In genomic region chr7:24715661-24716479, GRCh38 we compare ENCODE assay signal across 8 cellular contexts. TPM values are rescaled to one million over a fixed set of nuclear protein-coding genes. Genes with fewer than 3 reads are reported as not detected.
A peak's percentile ranks its signal among the peaks of the same experiment; 100 is the strongest.
DNase-seq lines count a peak whose midpoint lies in the region; ATAC-seq and TF ChIP-seq lines count a peak whose summit lies in the region.

No MANE protein-coding gene starts in this region.

- ATAC-seq in GM19328 (IDR thresholded peaks at IDR 0.05; ENCODE audit: unreplicated experiment) (peak; percentile 43), HG03135 (IDR thresholded peaks at IDR 0.05; ENCODE audit: unreplicated experiment) (peak; percentile 43), upper lobe of right lung (peak; percentile 39), T-helper 17 cell (no peak)

- DNase-seq in ELF-1 (ENCODE audit: low read depth, low spot score) (peak; percentile 57), SK-N-SH (peak; percentile 58), left ventricle myocardium inferior (no peak), upper lobe of right lung (no peak), T-helper 17 cell (no peak)
- no peak for DNase-seq in NK-92 treated with Interleukin-12 subunit alpha and Interleukin-12 subunit beta, amount 100 ng/mL, for 24 hours (lab: John Stamatoyannopoulos, UW)

- H3K27me3 Mint-ChIP-seq in T-helper 17 cell, result peaks cover 63% of the 10 kb centered on the region

- POLR2A ChIA-PET in SK-N-SH (lab: Yijun Ruan, JAX), result no interaction called here

- H3K4me1 Mint-ChIP-seq in T-helper 17 cell, result peaks cover 12% of the 10 kb centered on the region

- peaks cover 26 to 52% of the 10 kb centered on the region in 2 experiments for H3K36me3 ChIP-seq in SK-N-SH (replicated peaks in 1 of 2; ENCODE audit: control insufficient read depth in 1 of 2, insufficient read depth in 2 of 2, low read length in 1 of 2)
- no peaks in the 10 kb centered on the region for H3K36me3 ChIP-seq in left ventricle myocardium inferior
- H3K36me3 ChIP-seq in upper lobe of right lung, result no peaks in the 10 kb centered on the region

- H3K4me1 ChIP-seq in SK-N-SH (ENCODE audit: control insufficient read depth in 1 of 2, insufficient read depth in 2 of 2, low read depth in 1 of 2, low read length in 1 of 2) (no peaks in the 10 kb centered on the region), left ventricle myocardium inferior (peaks cover 6% of the 10 kb centered on the region), upper lobe of right lung (no peaks in the 10 kb centered on the region)

- intact Hi-C loops in left ventricle myocardium inferior (cut with micrococcal nuclease) (no loop called here), upper lobe of right lung (cut with DNase I) (no loop called here)

- no peak overlapping the region for H3K4me3 Mint-ChIP-seq in T-helper 17 cell

- no peaks in the 10 kb centered on the region for H3F3A ChIP-seq in SK-N-SH (replicated peaks; ENCODE audit: insufficient read depth)

- WGBS in SK-N-SH (ENCODE audit: low lambda C conversion rate), result 85% methylated on average over 16 of the region's 16 CpGs

- no peaks in the 10 kb centered on the region for H4K20me1 ChIP-seq in SK-N-SH (ENCODE audit: insufficient read depth)

- no peaks in the 10 kb centered on the region for H3K27me3 ChIP-seq in SK-N-SH (ENCODE audit: insufficient read depth)
- H3K27me3 ChIP-seq in left ventricle myocardium inferior (ENCODE audit: low read depth), result no peaks in the 10 kb centered on the region
- no peaks in the 10 kb centered on the region for H3K27me3 ChIP-seq in upper lobe of right lung

- no peak overlapping the region for H2AFZ ChIP-seq in SK-N-SH (ENCODE audit: low read depth)

- no peak overlapping the region for H3K4me2 ChIP-seq in SK-N-SH

- H3K9me2 ChIP-seq in SK-N-SH, result no peaks in the 10 kb centered on the region

- peaks cover 3% of the 10 kb centered on the region for H3K36me3 Mint-ChIP-seq in T-helper 17 cell (ENCODE audit: low read depth)

- CTCF ChIA-PET in SK-N-SH (lab: Yijun Ruan, JAX), result interaction anchor here (0.7 to 2.5 kb wide), 12 partner anchors 10 to 393 kb away, joined by 3 to 14 read pairs (median 4); no protein-coding TSS in a partner anchor

- H3K4me3 ChIP-seq in SK-N-SH (ENCODE audit: low read depth in 2 of 2, low read length in 1 of 2) (no peak overlapping the region), left ventricle myocardium inferior (no peak overlapping the region), upper lobe of right lung (no peak overlapping the region)

- H3K27ac ChIP-seq in SK-N-SH (ENCODE audit: low read depth in 2 of 2, low read length in 1 of 2) (no peak overlapping the region; a peak in 1 of 4 replicates), left ventricle myocardium inferior (replicated peaks) (no peak overlapping the region), upper lobe of right lung (no peak overlapping the region)

- no peak overlapping the region for H3K27ac Mint-ChIP-seq in T-helper 17 cell

- no peak overlapping the region for H3K9ac ChIP-seq in SK-N-SH

- TF ChIP-seq EP300 in SK-N-SH (IDR thresholded peaks at IDR 0.05; ENCODE audit: borderline replicate concordance in 1 of 2, low read depth in 1 of 2, low read length in 1 of 2), result no peak

- no peaks in the 10 kb centered on the region for H3K79me2 ChIP-seq in SK-N-SH (ENCODE audit: insufficient read depth)

- TF ChIP-seq RAD21 in SK-N-SH (IDR thresholded peaks at IDR 0.05; ENCODE audit: low read length), result peak; percentile 42

- TF ChIP-seq CTCF in SK-N-SH (IDR thresholded peaks at IDR 0.05) (peak; percentile 55), left ventricle myocardium inferior (IDR thresholded peaks at IDR 0.05; ENCODE audit: borderline replicate concordance) (peak; percentile 59), upper lobe of right lung (IDR thresholded peaks at IDR 0.05) (no peak)

- H3K9me3 ChIP-seq in SK-N-SH, result no peaks in the 10 kb centered on the region
- H3K9me3 ChIP-seq in left ventricle myocardium inferior (replicated peaks), result no peaks in the 10 kb centered on the region
- H3K9me3 ChIP-seq in upper lobe of right lung, result no peaks in the 10 kb centered on the region
- no peaks in the 10 kb centered on the region for H3K9me3 ChIP-seq in T-helper 17 cell (ENCODE audit: control insufficient read depth, low read length, poor library complexity, severe bottlenecking)

TF ChIP-seq in SK-N-SH, 30 proteins besides CTCF, POLR2A, EP300 and RAD21:
- TF ChIP-seq REST (IDR thresholded peaks at IDR 0.05; ENCODE audit: low read depth, low read length) (peak; percentile 89), RXRA (IDR thresholded peaks at IDR 0.05; ENCODE audit: borderline replicate concordance, low read depth) (no peak), SMC3 (IDR thresholded peaks at IDR 0.05; ENCODE audit: low read depth, low read length) (peak; percentile 43)

RNA-seq across cellular contexts. Expression of gene GSDME, which starts 41.4 kb away (rescaled TPM):
- polyA plus RNA-seq in SK-N-SH (2012; rRNA removed), result 109 and 127 TPM in 2 replicates
- 93.7 and 103 TPM in 2 replicates for polyA plus RNA-seq in SK-N-SH (2012; cell fraction: cytosol; rRNA removed)
- 123 and 155 TPM in 2 replicates for polyA plus RNA-seq in SK-N-SH (2012; cell fraction: nucleus; rRNA removed)
- total RNA-seq in left ventricle myocardium inferior, result 5.6 TPM
- total RNA-seq in upper lobe of right lung, result 13.4 TPM
- under 1 TPM in 1 of 2 donors, not detected in 1; 0.75 TPM for total RNA-seq in T-helper 17 cell

Comparison
In these comparisons a context has a peak if more than half of its experiments do, and no peak if none do; other contexts are left out.
1. DNase-seq: peak in ELF-1 (single experiment) and SK-N-SH (single experiment); none in left ventricle myocardium inferior (single experiment), upper lobe of right lung (single experiment), T-helper 17 cell (0 of 3) and NK-92 treated with Interleukin-12 subunit alpha and Interleukin-12 subunit beta, amount 100 ng/mL, for 24 hours (single experiment).